Comparison of ENCODE assay signal across 25 cellular contexts in genomic region chr1:39673215-39673614, GRCh38. TPM values are rescaled to one million over a fixed set of nuclear protein-coding genes. Genes with fewer than 3 reads are reported as not detected.
"Had no signal": no experiment of that assay in that cellular context is flagged by ENCODE, and none has a peak within 500 bp of the region (broad histone marks: within the 10 kb centered on the region; RNA-seq: fewer than 3 reads in every experiment).

No MANE protein-coding gene starts in this region.

- H3K27ac Mint-ChIP-seq: activated CD4-positive, alpha-beta memory T cell treated with anti-CD3 and anti-CD28 coated beads, Interleukin-2, amount 10 ng/mL, durations not matched to agents 7 days and 5 days; activated CD4-positive, alpha-beta T cell treated with anti-CD3 and anti-CD28 coated beads, Interleukin-2, amount 10 ng/mL, durations not matched to agents 7 days and 5 days; activated naive CD4-positive, alpha-beta T cell treated with anti-CD3 and anti-CD28 coated beads, Interleukin-2, amount 10 ng/mL, durations not matched to agents 7 days and 5 days; activated T-helper 17 cell treated with anti-CD3 and anti-CD28 coated beads, Interleukin-2, amount 50 U/mL, for 72 hours; T-helper 17 cell had no signal

- DNase-seq: activated CD4-positive, CD25-positive, alpha-beta regulatory T cell; activated gamma-delta T cell; activated T-cell treated with anti-CD3 and anti-CD28 coated beads for 4 hours; aorta; MG63; NCI-H1092 treated with DMSO at 0.1 percent for 48 hours; NCI-H1417 treated with DMSO at 0.1 percent for 48 hours; NCI-H2029; NCI-H345; NCI-H510A; NCI-H69; NK-92 treated with Interleukin-12 subunit alpha and Interleukin-12 subunit beta, amount 100 ng/mL, for 24 hours; T-helper 9 cell had no signal

- H3K4me1 Mint-ChIP-seq: activated T-helper 17 cell treated with anti-CD3 and anti-CD28 coated beads, Interleukin-2, amount 50 U/mL, for 72 hours had no signal

- H3K9me3 Mint-ChIP-seq: activated CD4-positive, alpha-beta memory T cell treated with anti-CD3 and anti-CD28 coated beads, Interleukin-2, amount 10 ng/mL, durations not matched to agents 7 days and 5 days; activated CD4-positive, alpha-beta T cell treated with anti-CD3 and anti-CD28 coated beads, Interleukin-2, amount 10 ng/mL, durations not matched to agents 7 days and 5 days; activated naive CD4-positive, alpha-beta T cell treated with anti-CD3 and anti-CD28 coated beads, Interleukin-2, amount 10 ng/mL, durations not matched to agents 7 days and 5 days; activated T-helper 17 cell treated with anti-CD3 and anti-CD28 coated beads, Interleukin-2, amount 50 U/mL, for 72 hours had no signal

- ATAC-seq: Panc1, Right ventricle myocardium inferior had no signal

- H3K36me3 ChIP-seq: MG63, SJSA1 had no signal

- FAIRE-seq: bronchial epithelial cell, TTC549 had no signal

- H3K4me3 Mint-ChIP-seq: activated CD4-positive, alpha-beta memory T cell treated with anti-CD3 and anti-CD28 coated beads, Interleukin-2, amount 10 ng/mL, durations not matched to agents 7 days and 5 days; activated CD4-positive, alpha-beta T cell treated with anti-CD3 and anti-CD28 coated beads, Interleukin-2, amount 10 ng/mL, durations not matched to agents 7 days and 5 days; activated naive CD4-positive, alpha-beta T cell treated with anti-CD3 and anti-CD28 coated beads, Interleukin-2, amount 10 ng/mL, durations not matched to agents 7 days and 5 days had no signal

- H3K4me3 ChIP-seq: MG63, SJSA1 had no signal

- H3K9me3 ChIP-seq: MG63, SJSA1 had no signal

- H3K36me3 Mint-ChIP-seq: activated naive CD4-positive, alpha-beta T cell treated with anti-CD3 and anti-CD28 coated beads, Interleukin-2, amount 10 ng/mL, durations not matched to agents 7 days and 5 days had no signal

- H3K27ac ChIP-seq: SJSA1, VCaP had no signal

RNA-seq across cellular contexts. Expression of gene NT5C1A, which starts 1.3 kb away (rescaled TPM):
- total RNA-seq: activated CD4-positive, alpha-beta memory T cell treated with anti-CD3 and anti-CD28 coated beads, Interleukin-2, amount 10 ng/mL, durations not matched to agents 7 days and 5 days; activated CD4-positive, alpha-beta T cell treated with anti-CD3 and anti-CD28 coated beads, Interleukin-2, amount 10 ng/mL, durations not matched to agents 7 days and 5 days; activated CD8-positive, alpha-beta memory T cell treated with anti-CD3 and anti-CD28 coated beads for 36 hours; activated T-helper 17 cell treated with anti-CD3 and anti-CD28 coated beads, Interleukin-2, amount 50 U/mL, for 72 hours; bronchial epithelial cell; SJSA1 had no signal

RNA-seq across cellular contexts. Expression of gene HPCAL4, which starts 18.0 kb away (rescaled TPM):
- total RNA-seq: aorta had no signal
- polyA plus RNA-seq: aorta had no signal

RNA-seq across cellular contexts. Expression of gene HEYL, which starts 33.8 kb away (rescaled TPM):
- total RNA-seq: activated CD4-positive, alpha-beta memory T cell treated with anti-CD3 and anti-CD28 coated beads, Interleukin-2, amount 10 ng/mL, durations not matched to agents 7 days and 5 days; activated CD4-positive, alpha-beta T cell treated with anti-CD3 and anti-CD28 coated beads, Interleukin-2, amount 10 ng/mL, durations not matched to agents 7 days and 5 days; bronchial epithelial cell had no signal
